In the genomic region with DNA sequence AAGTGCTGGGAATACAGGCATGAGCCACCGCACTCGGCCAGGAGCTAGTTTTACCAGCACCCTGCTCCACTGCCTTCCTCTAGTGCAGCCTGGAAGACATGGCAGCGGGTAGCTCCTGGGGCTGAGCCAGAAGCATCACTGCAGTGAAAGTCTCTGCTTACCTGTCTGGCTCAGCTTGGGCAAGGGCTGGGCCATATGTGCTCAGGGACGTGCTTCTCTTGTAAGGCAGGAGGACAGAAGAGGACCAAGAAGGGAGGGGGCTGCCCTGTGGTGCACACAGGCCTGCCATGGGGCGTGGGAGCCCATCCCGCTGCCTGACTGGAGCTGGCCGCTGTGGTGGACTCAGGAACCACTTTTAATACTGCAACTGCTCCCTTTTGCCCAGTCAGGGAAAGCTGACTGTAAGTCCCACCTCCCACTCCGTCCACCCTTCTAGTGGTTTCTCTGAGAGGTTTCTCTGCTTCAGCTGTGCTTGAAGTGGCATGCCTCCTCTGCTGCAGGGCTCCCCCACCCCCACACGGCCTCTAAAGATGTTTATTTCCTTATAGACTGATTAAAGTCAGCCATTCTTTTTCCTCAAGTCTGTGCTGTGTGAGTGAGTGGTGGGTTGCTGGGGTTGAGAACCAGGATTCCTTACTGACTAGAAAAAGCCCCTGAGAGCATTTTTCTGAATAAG, we compare ENCODE assay signal across 19 cellular contexts. TPM values are rescaled to one million over a fixed set of nuclear protein-coding genes. Genes with fewer than 3 reads are reported as not detected.
DNase-seq lines count a peak whose midpoint lies in the region; TF ChIP-seq lines count a peak whose summit lies in the region.
"Had no signal": no experiment of that assay in that cellular context is flagged by ENCODE, and none has a peak within 500 bp of the region (broad histone marks: within the 10 kb centered on the region; RNA-seq: fewer than 3 reads in every experiment).

No MANE protein-coding gene starts in this region.

- H3K36me3 ChIP-seq in osteoblast (ENCODE audit: insufficient read depth, low read length) (peaks cover 25% of the 10 kb centered on the region), Peyer's patch (peaks cover 0 to 21% (median 0%) of the 10 kb centered on the region in 3 donors)

- H3K4ac ChIP-seq in H9 (ENCODE audit: low read depth, low read length) = no peak overlapping the region

- no peak overlapping the region for H2AK5ac ChIP-seq in H9 (ENCODE audit: insufficient read length, low read length)

- H3K36me3 Mint-ChIP-seq in activated CD4-positive, alpha-beta T cell treated with anti-CD3 and anti-CD28 coated beads, Interleukin-2, amount 10 ng/mL, durations not matched to agents 24 days and 14 days (ENCODE audit: low read depth) = peaks cover 26% of the 10 kb centered on the region
- H3K36me3 Mint-ChIP-seq in H9 (ENCODE audit: insufficient read depth in 1 of 3, low read depth in 3 of 3) = peaks cover 12 to 39% (median 38%) of the 10 kb centered on the region in 3 experiments; a peak in 6 of 7 replicates
- H3K36me3 Mint-ChIP-seq in activated naive CD4-positive, alpha-beta T cell treated with anti-CD3 and anti-CD28 coated beads, Interleukin-2, amount 50 U/mL, for 24 hours = no peaks in the 10 kb centered on the region
- H3K36me3 Mint-ChIP-seq: IgD-negative memory B cell had no signal

- H4K20me1 ChIP-seq in H9 (ENCODE audit: control insufficient read depth, insufficient read depth, insufficient read length) (no peaks in the 10 kb centered on the region), osteoblast (ENCODE audit: insufficient read depth, low read length) (peaks cover 3% of the 10 kb centered on the region)

- no peaks in the 10 kb centered on the region for H3K79me2 ChIP-seq in H9 (ENCODE audit: insufficient read depth, low read length)
- no peaks in the 10 kb centered on the region for H3K79me2 ChIP-seq in osteoblast (ENCODE audit: insufficient read depth, low read length)

- H2BK12ac ChIP-seq in H9 (ENCODE audit: insufficient read length, low read depth, low read length) = no peak overlapping the region

- no peak overlapping the region for H3K27ac ChIP-seq in H9 (ENCODE audit: insufficient read length, low read depth, low read length)
- H3K27ac ChIP-seq in osteoblast (ENCODE audit: low read depth, low read length) = no peak overlapping the region
- H3K27ac ChIP-seq in Peyer's patch = no peak overlapping the region
- H3K27ac ChIP-seq: pancreas, vagina had no signal

- H2AFZ ChIP-seq in H9 (ENCODE audit: low read length) = no peak overlapping the region
- H2AFZ ChIP-seq in osteoblast (ENCODE audit: low read length) = no peak overlapping the region

- no peaks in the 10 kb centered on the region for H3K27me3 ChIP-seq in H9 (ENCODE audit: insufficient read depth, low read length)
- no peaks in the 10 kb centered on the region for H3K27me3 ChIP-seq in osteoblast (ENCODE audit: insufficient read depth, low read length)
- no peaks in the 10 kb centered on the region for H3K27me3 ChIP-seq in Peyer's patch
- H3K27me3 ChIP-seq: pancreas, vagina had no signal

- no peak overlapping the region for H3K23ac ChIP-seq in H9 (ENCODE audit: insufficient read length, low read depth, low read length)

- H3K4me3 Mint-ChIP-seq in activated CD4-positive, alpha-beta T cell treated with anti-CD3 and anti-CD28 coated beads, Interleukin-2, amount 10 ng/mL, durations not matched to agents 24 days and 14 days = no peak overlapping the region
- no peak overlapping the region for H3K4me3 Mint-ChIP-seq in H9
- no peak overlapping the region for H3K4me3 Mint-ChIP-seq in activated naive CD4-positive, alpha-beta T cell treated with anti-CD3 and anti-CD28 coated beads, Interleukin-2, amount 50 U/mL, for 24 hours
- H3K4me3 Mint-ChIP-seq: activated T-cell treated with anti-CD3 and anti-CD28 coated beads, Interleukin-2, amount 50 U/mL, for 72 hours; CD14-positive monocyte; IgD-negative memory B cell had no signal

- H3K27me3 Mint-ChIP-seq in activated CD4-positive, alpha-beta T cell treated with anti-CD3 and anti-CD28 coated beads, Interleukin-2, amount 10 ng/mL, durations not matched to agents 24 days and 14 days = no peaks in the 10 kb centered on the region
- no peaks in the 10 kb centered on the region; the same call in none of the 2 replicates for H3K27me3 Mint-ChIP-seq in H9 (ENCODE audit: low read depth)
- H3K27me3 Mint-ChIP-seq in activated naive CD4-positive, alpha-beta T cell treated with anti-CD3 and anti-CD28 coated beads, Interleukin-2, amount 50 U/mL, for 24 hours = no peaks in the 10 kb centered on the region
- H3K27me3 Mint-ChIP-seq: IgD-negative memory B cell had no signal

- no peak overlapping the region for H3K14ac ChIP-seq in H9 (ENCODE audit: insufficient read depth, low read length)

- H2BK5ac ChIP-seq in H9 (ENCODE audit: insufficient read length, low read length) = no peak overlapping the region

- intact Hi-C loops in activated CD4-positive, alpha-beta T cell treated with anti-CD3 and anti-CD28 coated beads, Interleukin-2, amount 10 ng/mL, durations not matched to agents 24 days and 14 days (cut with micrococcal nuclease) = loop anchor here (5.0 kb wide), 1 partner anchor 309 kb away; no protein-coding TSS in a partner anchor

- no peaks in the 10 kb centered on the region for H3K9me3 Mint-ChIP-seq in activated CD4-positive, alpha-beta T cell treated with anti-CD3 and anti-CD28 coated beads, Interleukin-2, amount 10 ng/mL, durations not matched to agents 24 days and 14 days
- no peaks in the 10 kb centered on the region for H3K9me3 Mint-ChIP-seq in H9
- H3K9me3 Mint-ChIP-seq in activated naive CD4-positive, alpha-beta T cell treated with anti-CD3 and anti-CD28 coated beads, Interleukin-2, amount 50 U/mL, for 24 hours = no peaks in the 10 kb centered on the region
- H3K9me3 Mint-ChIP-seq: activated T-cell treated with anti-CD3 and anti-CD28 coated beads, Interleukin-2, amount 50 U/mL, for 72 hours; CD14-positive monocyte; IgD-negative memory B cell had no signal

- no peak overlapping the region for H3K4me2 ChIP-seq in H9 (ENCODE audit: insufficient read depth, insufficient read length, low read length)
- no peak overlapping the region for H3K4me2 ChIP-seq in osteoblast (ENCODE audit: insufficient read depth, low read length)

- no peak overlapping the region for H2BK120ac ChIP-seq in H9 (ENCODE audit: low read depth, low read length, poor library complexity, severe bottlenecking)

- no peaks in the 10 kb centered on the region for H3K4me1 ChIP-seq in H9 (ENCODE audit: insufficient read depth, low read length)
- H3K4me1 ChIP-seq in osteoblast (ENCODE audit: insufficient read depth, low read length) = no peaks in the 10 kb centered on the region
- no peaks in the 10 kb centered on the region for H3K4me1 ChIP-seq in Peyer's patch
- H3K4me1 ChIP-seq: pancreas, vagina had no signal

- no peak overlapping the region for H4K91ac ChIP-seq in H9 (ENCODE audit: insufficient read length, low read depth, low read length)

- peak overlapping the region; percentile 70 for H3K27ac Mint-ChIP-seq in activated CD4-positive, alpha-beta T cell treated with anti-CD3 and anti-CD28 coated beads, Interleukin-2, amount 10 ng/mL, durations not matched to agents 24 days and 14 days
- H3K27ac Mint-ChIP-seq in H9 = peak overlapping the region in 2 of 3 experiments; percentile 48 to 58; a peak in 3 of 7 replicates
- peak overlapping the region; percentile 76 for H3K27ac Mint-ChIP-seq in activated naive CD4-positive, alpha-beta T cell treated with anti-CD3 and anti-CD28 coated beads, Interleukin-2, amount 50 U/mL, for 24 hours
- H3K27ac Mint-ChIP-seq: activated T-cell treated with anti-CD3 and anti-CD28 coated beads, Interleukin-2, amount 50 U/mL, for 72 hours had no signal

- H2BK15ac ChIP-seq in H9 (ENCODE audit: low read depth, low read length) = no peak overlapping the region

- H3K9ac ChIP-seq in H9 (ENCODE audit: extremely low read depth, insufficient read length, low read length) = no peak overlapping the region

- no CpG with 5 or more reads among the region's 9 CpGs for WGBS in H9 (ENCODE audit: extremely low coverage, insufficient read length, low lambda C conversion rate)

- peaks cover 22% of the 10 kb centered on the region for H3K4me1 Mint-ChIP-seq in activated CD4-positive, alpha-beta T cell treated with anti-CD3 and anti-CD28 coated beads, Interleukin-2, amount 10 ng/mL, durations not matched to agents 24 days and 14 days
- no peaks in the 10 kb centered on the region for H3K4me1 Mint-ChIP-seq in H9
- peaks cover 38% of the 10 kb centered on the region for H3K4me1 Mint-ChIP-seq in activated naive CD4-positive, alpha-beta T cell treated with anti-CD3 and anti-CD28 coated beads, Interleukin-2, amount 50 U/mL, for 24 hours

- DNase-seq in activated CD4-positive, alpha-beta T cell treated with anti-CD3 and anti-CD28 coated beads, Interleukin-2, amount 10 ng/mL, durations not matched to agents 24 days and 14 days = no peak
- DNase-seq in activated CD4-positive, alpha-beta T cell treated with anti-CD3 and anti-CD28 coated beads for 48 hours = no peak
- DNase-seq in H9 = no peak
- peak; percentile 89 for DNase-seq in osteoblast (ENCODE audit: insufficient read length, low spot score, missing footprints)
- DNase-seq in DMS 273 treated with DMSO at 0.1 percent for 48 hours (lab: John Stamatoyannopoulos, UW) = no peak
- DNase-seq in Peyer's patch = no peak
- no peak for DNase-seq in NCI-H345 (lab: John Stamatoyannopoulos, UW)
- DNase-seq: activated T-cell treated with anti-CD3 and anti-CD28 coated beads, Interleukin-2, amount 50 U/mL, for 72 hours; foreskin melanocyte; NCI-H1048; SHP77; small intestine had no signal

- H4K5ac ChIP-seq in H9 (ENCODE audit: insufficient read length, low read depth, low read length) = no peak overlapping the region

- no peak for TF ChIP-seq POLR2A in Peyer's patch (IDR thresholded peaks at IDR 0.05)

- H3K4me3 ChIP-seq in osteoblast (ENCODE audit: insufficient read depth, low read length) (no peak overlapping the region), Peyer's patch (no peak overlapping the region)
- H3K4me3 ChIP-seq: pancreas, vagina had no signal

- no peak overlapping the region for H4K8ac ChIP-seq in H9 (replicated peaks; ENCODE audit: insufficient read length, low read depth, low read length)

- no peak overlapping the region for H3T11ph ChIP-seq in H9 (ENCODE audit: low read length)

- no peak overlapping the region for H2BK20ac ChIP-seq in H9 (ENCODE audit: low read depth, low read length, poor library complexity, severe bottlenecking)

- no peaks in the 10 kb centered on the region for H3K23me2 ChIP-seq in H9 (ENCODE audit: insufficient read length, low read depth, low read length, poor library complexity, severe bottlenecking)

- TF ChIP-seq CTCF in H9 (conservative IDR thresholded peaks at IDR 0.05) (no peak), osteoblast (IDR thresholded peaks at IDR 0.05; ENCODE audit: extremely low read depth, low read depth, low read length) (no peak), Peyer's patch (IDR thresholded peaks at IDR 0.05) (no peak)

- no peaks in the 10 kb centered on the region for H3K79me1 ChIP-seq in H9 (ENCODE audit: insufficient read depth, low read depth, low read length, poor library complexity, severe bottlenecking)

- H3K18ac ChIP-seq in H9 (ENCODE audit: insufficient read length, low read depth, low read length) = no peak overlapping the region

- no peak overlapping the region for H3K56ac ChIP-seq in H9 (ENCODE audit: insufficient read length, low read depth, low read length)

- H3K9me3 ChIP-seq in H9 (ENCODE audit: control insufficient read depth, low read depth, low read length) = no peaks in the 10 kb centered on the region
- no peaks in the 10 kb centered on the region for H3K9me3 ChIP-seq in osteoblast (ENCODE audit: low read depth, low read length)
- no peaks in the 10 kb centered on the region for H3K9me3 ChIP-seq in Peyer's patch
- H3K9me3 ChIP-seq: pancreas, vagina had no signal

RNA-seq across cellular contexts. Expression of gene C10orf95, which starts 25.3 kb away (rescaled TPM):
- 0.33 and 0.52 TPM in 2 replicates for total RNA-seq in activated CD4-positive, alpha-beta T cell treated with anti-CD3 and anti-CD28 coated beads, Interleukin-2, amount 10 ng/mL, durations not matched to agents 24 days and 14 days
- total RNA-seq in H9 (2021) (not detected in 2 replicates), osteoblast (not detected in 2 replicates), Peyer's patch (1 to 10 TPM in 1 of 4 donors, under 1 TPM in 1, not detected in 2; 0.85 to 2.8 TPM)
- total RNA-seq: aorta, left lobe of liver, vagina had no signal

RNA-seq across cellular contexts. Expression of gene ACTR1A, which starts 25.9 kb away (rescaled TPM):
- 60.9 and 64.8 TPM in 2 replicates for total RNA-seq in activated CD4-positive, alpha-beta T cell treated with anti-CD3 and anti-CD28 coated beads, Interleukin-2, amount 10 ng/mL, durations not matched to agents 24 days and 14 days
- total RNA-seq in H9 (2021) = 82.1 and 84.2 TPM in 2 replicates
- 105 and 106 TPM in 2 replicates for total RNA-seq in osteoblast
- 10 to 100 TPM; 41.3 to 79.7 (median 71.3) TPM for total RNA-seq in Peyer's patch

RNA-seq across cellular contexts. Expression of gene SUFU, which starts 27.2 kb away (rescaled TPM):
- 8.4 and 9.9 TPM in 2 replicates for total RNA-seq in activated CD4-positive, alpha-beta T cell treated with anti-CD3 and anti-CD28 coated beads, Interleukin-2, amount 10 ng/mL, durations not matched to agents 24 days and 14 days
- total RNA-seq in H9 (2021) (9.4 and 9.5 TPM in 2 replicates), osteoblast (2.9 and 3.6 TPM in 2 replicates), Peyer's patch (10 to 100 TPM in 1 of 4 donors, 1 to 10 TPM in 3; 6.5 to 11.0 (median 9.2) TPM)

RNA-seq across cellular contexts. Expression of gene CUEDC2, which starts 44.2 kb away (rescaled TPM):
- 64.2 and 67.6 TPM in 2 replicates for total RNA-seq in activated CD4-positive, alpha-beta T cell treated with anti-CD3 and anti-CD28 coated beads, Interleukin-2, amount 10 ng/mL, durations not matched to agents 24 days and 14 days
- total RNA-seq in H9 (2021) (41.2 and 43.0 TPM in 2 replicates), osteoblast (46.7 and 46.9 TPM in 2 replicates), Peyer's patch (10 to 100 TPM in 3 of 4 donors, 1 to 10 TPM in 1; 8.9 to 56.9 (median 29.3) TPM)

RNA-seq across cellular contexts. Expression of gene FBXL15, which starts 56.0 kb away (rescaled TPM):
- total RNA-seq in activated CD4-positive, alpha-beta T cell treated with anti-CD3 and anti-CD28 coated beads, Interleukin-2, amount 10 ng/mL, durations not matched to agents 24 days and 14 days = 14.0 and 16.4 TPM in 2 replicates
- total RNA-seq in H9 (2021) (8.4 and 9.1 TPM in 2 replicates), osteoblast (5.9 and 9.4 TPM in 2 replicates), Peyer's patch (10 to 100 TPM; 36.9 to 57.8 (median 44.8) TPM)
